15 cellular contexts compared by ENCODE assay signal in genomic region chr10:94287331-94287730, GRCh38.
"Had no signal": no experiment of that assay in that cellular context is flagged by ENCODE, and none has a peak within 500 bp of the region (broad histone marks: within the 10 kb centered on the region; RNA-seq: fewer than 3 reads in every experiment).

No MANE protein-coding gene starts in this region.

- DNase-seq: activated T-cell treated with anti-CD3 and anti-CD28 coated beads, Interleukin-2, amount 50 U/mL, for 1 hour; amniotic stem cell; effector CD4-positive, alpha-beta T cell; gastrocnemius medialis; heart right ventricle; kidney; midbrain; naive B cell; stimulated activated CD4-positive, alpha-beta T cell treated with anti-CD3 and anti-CD28 coated beads, Interleukin-4, amount 100 ng/mL, for 24 hours; upper lobe of left lung had no signal

- H3K27me3 ChIP-seq: gastrocnemius medialis, heart right ventricle, upper lobe of left lung had no signal

- H3K4me3 ChIP-seq: gastrocnemius medialis, heart right ventricle, upper lobe of left lung had no signal

- H3K4me1 ChIP-seq: upper lobe of left lung had no signal

- H3K27ac Mint-ChIP-seq: activated naive CD4-positive, alpha-beta T cell treated with anti-CD3 and anti-CD28 coated beads, Interleukin-2, amount 50 U/mL, for 24 hours; progenitor cell of endocrine pancreas; stimulated activated naive CD8-positive, alpha-beta T cell treated with anti-CD3 and anti-CD28 coated beads, Interleukin-15, Interleukin-2, amounts not matched to agents 100 ng/mL and 50 ng/mL, for 24 hours; T-helper 2 cell treated with Interferon-gamma antibody and Interleukin-4, amounts not matched to agents 5 μg/mL and 100 μg/mL, for 36 hours had no signal

- H3K27ac ChIP-seq: gastrocnemius medialis, heart right ventricle, upper lobe of left lung had no signal

- H3K9me3 Mint-ChIP-seq: activated naive CD4-positive, alpha-beta T cell treated with anti-CD3 and anti-CD28 coated beads, Interleukin-2, amount 50 U/mL, for 24 hours; naive B cell; stimulated activated naive CD8-positive, alpha-beta T cell treated with anti-CD3 and anti-CD28 coated beads, Interleukin-15, Interleukin-2, amounts not matched to agents 100 ng/mL and 50 ng/mL, for 24 hours; T-helper 2 cell treated with Interferon-gamma antibody and Interleukin-4, amounts not matched to agents 5 μg/mL and 100 μg/mL, for 36 hours had no signal

- ATAC-seq: gastrocnemius medialis, sciatic nerve had no signal

- H3K4me1 Mint-ChIP-seq: activated naive CD4-positive, alpha-beta T cell treated with anti-CD3 and anti-CD28 coated beads, Interleukin-2, amount 50 U/mL, for 24 hours; naive B cell had no signal

- H3K4me3 Mint-ChIP-seq: activated naive CD4-positive, alpha-beta T cell treated with anti-CD3 and anti-CD28 coated beads, Interleukin-2, amount 50 U/mL, for 24 hours; naive B cell; stimulated activated naive CD8-positive, alpha-beta T cell treated with anti-CD3 and anti-CD28 coated beads, Interleukin-15, Interleukin-2, amounts not matched to agents 100 ng/mL and 50 ng/mL, for 24 hours; T-helper 2 cell treated with Interferon-gamma antibody and Interleukin-4, amounts not matched to agents 5 μg/mL and 100 μg/mL, for 36 hours had no signal

- H3K36me3 ChIP-seq: gastrocnemius medialis, upper lobe of left lung had no signal

- H3K27me3 Mint-ChIP-seq: progenitor cell of endocrine pancreas had no signal

- H3K9me3 ChIP-seq: gastrocnemius medialis, heart right ventricle, upper lobe of left lung had no signal

- H3K36me3 Mint-ChIP-seq: activated naive CD4-positive, alpha-beta T cell treated with anti-CD3 and anti-CD28 coated beads, Interleukin-2, amount 50 U/mL, for 24 hours; naive B cell had no signal
